ENCODE assay signal across 20 cellular contexts in the genomic region with DNA sequence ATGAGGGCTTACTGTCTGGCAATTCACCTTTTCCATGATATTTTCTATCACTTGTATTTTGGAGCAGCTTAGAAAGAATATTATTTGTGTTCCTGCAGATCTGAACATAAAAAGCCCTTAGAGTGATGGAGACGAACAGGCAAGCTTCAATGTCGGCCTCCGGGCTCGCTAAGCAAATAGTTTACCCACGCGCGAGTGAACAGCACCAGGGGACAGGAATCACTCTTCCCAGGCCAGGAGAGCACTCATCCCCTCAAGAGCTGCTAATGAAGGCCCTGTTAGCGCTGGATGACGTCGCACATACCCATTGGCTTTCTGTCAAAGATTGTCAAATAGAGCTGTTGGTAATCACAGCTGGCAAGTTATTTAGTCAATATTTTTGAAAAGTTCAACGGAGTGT.
A peak's percentile ranks its signal among the peaks of the same experiment; 100 is the strongest.
DNase-seq lines count a peak whose midpoint lies in the region; FAIRE-seq and TF ChIP-seq lines count a peak whose summit lies in the region.
"Had no signal": no experiment of that assay in that cellular context is flagged by ENCODE, and none has a peak within 500 bp of the region (broad histone marks: within the 10 kb centered on the region; RNA-seq: fewer than 3 reads in every experiment).

No MANE protein-coding gene starts in this region.

- FAIRE-seq in islet of Langerhans (lab: Jason Lieb, UNC) = peak; percentile 91
- FAIRE-seq: GM19239 had no signal

- CTCF ChIA-PET in Calu3 (lab: Charles Lee) = no interaction called here

- no peaks in the 10 kb centered on the region for H3K27me3 Mint-ChIP-seq in Calu3 (ENCODE audit: unreplicated experiment)
- H3K27me3 Mint-ChIP-seq: activated CD4-positive, alpha-beta memory T cell treated with anti-CD3 and anti-CD28 coated beads, Interleukin-2, amount 10 ng/mL, durations not matched to agents 7 days and 5 days; activated naive CD8-positive, alpha-beta T cell treated with anti-CD3 and anti-CD28 coated beads, Interleukin-2, amount 50 U/mL, for 24 hours; CD4-positive, alpha-beta T cell; stimulated activated naive CD8-positive, alpha-beta T cell treated with anti-CD3 and anti-CD28 coated beads, Interleukin-15, Interleukin-2, amounts not matched to agents 100 ng/mL and 50 ng/mL, for 24 hours had no signal

- no peak overlapping the region for H3K4me3 Mint-ChIP-seq in Calu3 (ENCODE audit: low read depth, unreplicated experiment)
- H3K4me3 Mint-ChIP-seq: activated CD4-positive, alpha-beta memory T cell treated with anti-CD3 and anti-CD28 coated beads, Interleukin-2, amount 10 ng/mL, durations not matched to agents 7 days and 5 days; activated naive CD8-positive, alpha-beta T cell treated with anti-CD3 and anti-CD28 coated beads, Interleukin-2, amount 50 U/mL, for 24 hours; activated T-helper 1 cell treated with anti-CD3 and anti-CD28 coated beads, Interleukin-12 subunit alpha, Interleukin-12 subunit beta, Interleukin-2, Interleukin-4 antibody, amounts not matched to agents 30 ng/mL and 10 ng/mL and 1 ng/mL, durations not matched to agents 14 hours and 24 hours and 36 hours; CD4-positive, alpha-beta T cell; stimulated activated naive CD8-positive, alpha-beta T cell treated with anti-CD3 and anti-CD28 coated beads, Interleukin-15, Interleukin-2, amounts not matched to agents 100 ng/mL and 50 ng/mL, for 24 hours; WTC11 had no signal

- no peak for TF ChIP-seq CTCF in Calu3 (IDR thresholded peaks at IDR 0.05; ENCODE audit: unreplicated experiment)

- no TSS peak for BruUV-seq in Calu3 (replicated peaks; lab: Mats Ljungman, UMichigan)

- DNase-seq in Ammon's horn (ENCODE audit: low spot score) (peak; percentile 46), NCI-H1092 (lab: John Stamatoyannopoulos, UW) (peak; percentile 37), NCI-H69 (lab: John Stamatoyannopoulos, UW) (peak; percentile 71), occipital lobe (lab: John Stamatoyannopoulos, UW) (no peak), Calu3 (no peak)
- no peak for DNase-seq in stimulated activated CD4-positive, alpha-beta T cell treated with anti-CD3 and anti-CD28 coated beads, Interleukin-4, amount 100 ng/mL, for 4 hours
- no peak for DNase-seq in activated effector memory CD4-positive, alpha-beta T cell treated with anti-CD3 and anti-CD28 coated beads, Interleukin-2, amount 50 U/mL, for 16 hours
- DNase-seq: activated CD4-positive, alpha-beta memory T cell treated with anti-CD3 and anti-CD28 coated beads, Interleukin-2, amount 10 ng/mL, durations not matched to agents 7 days and 5 days; activated naive CD8-positive, alpha-beta T cell treated with anti-CD3 and anti-CD28 coated beads, Interleukin-2, amount 50 U/mL, for 24 hours; CD4-positive, alpha-beta T cell; effector CD8-positive, alpha-beta T cell; kidney glomerular epithelial cell; NCI-H1694 treated with DMSO at 0.1 percent for 48 hours; Right ventricle myocardium superior; uterus had no signal

- H3K9me3 Mint-ChIP-seq in Calu3 (ENCODE audit: low read depth, unreplicated experiment) = no peaks in the 10 kb centered on the region
- H3K9me3 Mint-ChIP-seq: activated CD4-positive, alpha-beta memory T cell treated with anti-CD3 and anti-CD28 coated beads, Interleukin-2, amount 10 ng/mL, durations not matched to agents 7 days and 5 days; activated naive CD8-positive, alpha-beta T cell treated with anti-CD3 and anti-CD28 coated beads, Interleukin-2, amount 50 U/mL, for 24 hours; CD4-positive, alpha-beta T cell; stimulated activated naive CD8-positive, alpha-beta T cell treated with anti-CD3 and anti-CD28 coated beads, Interleukin-15, Interleukin-2, amounts not matched to agents 100 ng/mL and 50 ng/mL, for 24 hours; WTC11 had no signal

- no peaks in the 10 kb centered on the region for H3K4me1 Mint-ChIP-seq in Calu3 (ENCODE audit: low read depth, unreplicated experiment)
- H3K4me1 Mint-ChIP-seq: activated CD4-positive, alpha-beta memory T cell treated with anti-CD3 and anti-CD28 coated beads, Interleukin-2, amount 10 ng/mL, durations not matched to agents 7 days and 5 days had no signal

- no peaks in the 10 kb centered on the region for H3K36me3 Mint-ChIP-seq in Calu3 (ENCODE audit: insufficient read depth, unreplicated experiment)
- H3K36me3 Mint-ChIP-seq: WTC11 had no signal

- H3K27ac Mint-ChIP-seq in Calu3 (ENCODE audit: unreplicated experiment) = no peak overlapping the region
- H3K27ac Mint-ChIP-seq: activated CD4-positive, alpha-beta memory T cell treated with anti-CD3 and anti-CD28 coated beads, Interleukin-2, amount 10 ng/mL, durations not matched to agents 7 days and 5 days; activated naive CD8-positive, alpha-beta T cell treated with anti-CD3 and anti-CD28 coated beads, Interleukin-2, amount 50 U/mL, for 24 hours; activated T-helper 1 cell treated with anti-CD3 and anti-CD28 coated beads, Interleukin-12 subunit alpha, Interleukin-12 subunit beta, Interleukin-2, Interleukin-4 antibody, amounts not matched to agents 30 ng/mL and 10 ng/mL and 1 ng/mL, durations not matched to agents 14 hours and 24 hours and 36 hours; CD4-positive, alpha-beta T cell; stimulated activated naive CD8-positive, alpha-beta T cell treated with anti-CD3 and anti-CD28 coated beads, Interleukin-15, Interleukin-2, amounts not matched to agents 100 ng/mL and 50 ng/mL, for 24 hours; WTC11 had no signal

- intact Hi-C loops in Calu3 (cut with micrococcal nuclease; ENCODE audit: unreplicated experiment) = no loop called here

Comparison
In these comparisons a context has a peak if more than half of its experiments do, and no peak if none do; other contexts are left out.
1. DNase-seq: peak in Ammon's horn (single experiment), NCI-H1092 (single experiment) and NCI-H69 (single experiment); none in stimulated activated CD4-positive, alpha-beta T cell treated with anti-CD3 and anti-CD28 coated beads, Interleukin-4, amount 100 ng/mL, for 4 hours (0 of 2), occipital lobe (single experiment), Calu3 (single experiment) and activated effector memory CD4-positive, alpha-beta T cell treated with anti-CD3 and anti-CD28 coated beads, Interleukin-2, amount 50 U/mL, for 16 hours (single experiment).